In the genomic region with DNA sequence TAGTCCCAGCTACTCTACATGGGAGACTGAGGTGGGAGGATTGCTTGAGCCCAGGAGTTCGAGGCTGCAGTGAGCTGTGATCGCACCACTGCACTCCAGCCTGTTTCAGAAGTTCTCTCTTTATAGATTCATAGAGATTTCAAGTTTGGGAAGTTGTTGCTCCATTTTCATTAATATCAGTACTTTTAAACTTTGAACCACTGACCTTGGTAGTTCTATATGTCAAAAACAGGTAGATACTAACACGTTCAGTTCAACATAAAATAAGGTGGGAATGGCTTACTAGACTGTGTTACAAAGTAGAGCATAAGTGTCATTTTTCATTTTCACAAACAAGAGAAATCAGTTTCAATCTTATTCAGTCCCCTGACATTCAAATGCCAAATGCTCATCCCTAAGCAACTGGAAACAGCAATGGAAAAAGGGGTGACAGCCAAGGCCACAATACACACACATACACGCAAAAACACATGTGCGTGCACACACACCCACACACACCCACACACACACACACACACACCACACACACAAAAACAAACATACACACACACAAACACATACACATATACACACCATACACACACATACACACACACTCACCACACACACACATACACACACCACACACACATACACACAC, we compare ENCODE assay signal across 1 cellular context.
A peak's percentile ranks its signal among the peaks of the same experiment; 100 is the strongest.
TF ChIP-seq lines count a peak whose summit lies in the region.

No MANE protein-coding gene starts in this region.

TF ChIP-seq in GM12878, 131 proteins besides CTCF, POLR2A, EP300 and RAD21 (continued from another document and continues in another):
- TF ChIP-seq CUX1 (IDR thresholded peaks at IDR 0.05; ENCODE audit: insufficient replicate concordance, low read depth, low read length) = no peak
- TF ChIP-seq WRNIP1 (IDR thresholded peaks at IDR 0.05; ENCODE audit: borderline replicate concordance, low read depth, low read length) = no peak
- no peak for TF ChIP-seq SUPT20H (IDR thresholded peaks at IDR 0.05; ENCODE audit: borderline replicate concordance, control insufficient read depth, low read depth, low read length)
- peak; percentile 34 for TF ChIP-seq PBX3 (IDR thresholded peaks at IDR 0.05; ENCODE audit: insufficient replicate concordance, low read depth, low read length)
- TF ChIP-seq RELB (IDR thresholded peaks at IDR 0.05; ENCODE audit: low read depth) = peak; percentile 81
- no peak for TF ChIP-seq HDAC2 (IDR thresholded peaks at IDR 0.05)
- no peak for TF ChIP-seq BRCA1 (IDR thresholded peaks at IDR 0.05; ENCODE audit: low read depth, low read length)
- no peak for TF ChIP-seq SMAD5 (IDR thresholded peaks at IDR 0.05; ENCODE audit: low read depth)
- TF ChIP-seq POLR2AphosphoS2 (IDR thresholded peaks at IDR 0.05; ENCODE audit: low read depth, low read length) = no peak
- no peak for TF ChIP-seq MYC (IDR thresholded peaks at IDR 0.05; ENCODE audit: insufficient read depth, insufficient read length, insufficient replicate concordance, low read length, severe bottlenecking)
- no peak for TF ChIP-seq MYB (IDR thresholded peaks at IDR 0.05; ENCODE audit: borderline replicate concordance, low read depth, low read length)
- TF ChIP-seq EED (IDR thresholded peaks at IDR 0.05; ENCODE audit: low read depth) = peak; percentile 75
- TF ChIP-seq ZSCAN29 (IDR thresholded peaks at IDR 0.05) = no peak
- TF ChIP-seq TCF3 (IDR thresholded peaks at IDR 0.05; ENCODE audit: borderline replicate concordance, insufficient read depth, low read depth, low read length) = no peak
- TF ChIP-seq ASH2L (IDR thresholded peaks at IDR 0.05; ENCODE audit: borderline replicate concordance, low read depth) = no peak
- peak; percentile 48 for TF ChIP-seq MEF2B (IDR thresholded peaks at IDR 0.05; ENCODE audit: partially characterized antibody, poor library complexity, severe bottlenecking)
- TF ChIP-seq, protein P1, sequence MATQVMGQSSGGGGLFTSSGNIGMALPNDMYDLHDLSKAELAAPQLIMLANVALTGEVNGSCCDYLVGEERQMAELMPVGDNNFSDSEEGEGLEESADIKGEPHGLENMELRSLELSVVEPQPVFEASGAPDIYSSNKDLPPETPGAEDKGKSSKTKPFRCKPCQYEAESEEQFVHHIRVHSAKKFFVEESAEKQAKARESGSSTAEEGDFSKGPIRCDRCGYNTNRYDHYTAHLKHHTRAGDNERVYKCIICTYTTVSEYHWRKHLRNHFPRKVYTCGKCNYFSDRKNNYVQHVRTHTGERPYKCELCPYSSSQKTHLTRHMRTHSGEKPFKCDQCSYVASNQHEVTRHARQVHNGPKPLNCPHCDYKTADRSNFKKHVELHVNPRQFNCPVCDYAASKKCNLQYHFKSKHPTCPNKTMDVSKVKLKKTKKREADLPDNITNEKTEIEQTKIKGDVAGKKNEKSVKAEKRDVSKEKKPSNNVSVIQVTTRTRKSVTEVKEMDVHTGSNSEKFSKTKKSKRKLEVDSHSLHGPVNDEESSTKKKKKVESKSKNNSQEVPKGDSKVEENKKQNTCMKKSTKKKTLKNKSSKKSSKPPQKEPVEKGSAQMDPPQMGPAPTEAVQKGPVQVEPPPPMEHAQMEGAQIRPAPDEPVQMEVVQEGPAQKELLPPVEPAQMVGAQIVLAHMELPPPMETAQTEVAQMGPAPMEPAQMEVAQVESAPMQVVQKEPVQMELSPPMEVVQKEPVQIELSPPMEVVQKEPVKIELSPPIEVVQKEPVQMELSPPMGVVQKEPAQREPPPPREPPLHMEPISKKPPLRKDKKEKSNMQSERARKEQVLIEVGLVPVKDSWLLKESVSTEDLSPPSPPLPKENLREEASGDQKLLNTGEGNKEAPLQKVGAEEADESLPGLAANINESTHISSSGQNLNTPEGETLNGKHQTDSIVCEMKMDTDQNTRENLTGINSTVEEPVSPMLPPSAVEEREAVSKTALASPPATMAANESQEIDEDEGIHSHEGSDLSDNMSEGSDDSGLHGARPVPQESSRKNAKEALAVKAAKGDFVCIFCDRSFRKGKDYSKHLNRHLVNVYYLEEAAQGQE (IDR thresholded peaks at IDR 0.05; ENCODE audit: low read depth, low read length) = no peak
- TF ChIP-seq NFYA (IDR thresholded peaks at IDR 0.05; ENCODE audit: borderline replicate concordance, low read depth, low read length) = no peak
- TF ChIP-seq CHD4 (IDR thresholded peaks at IDR 0.05) = no peak
- TF ChIP-seq PAX8 (IDR thresholded peaks at IDR 0.05) = no peak
- peak in 1 of 2 experiments; percentile 48; a peak in 1 of 4 replicates for TF ChIP-seq BHLHE40 (IDR thresholded peaks at IDR 0.05; ENCODE audit: borderline replicate concordance in 1 of 2, low read depth in 2 of 2, low read length in 1 of 2)
- TF ChIP-seq, protein P2, sequence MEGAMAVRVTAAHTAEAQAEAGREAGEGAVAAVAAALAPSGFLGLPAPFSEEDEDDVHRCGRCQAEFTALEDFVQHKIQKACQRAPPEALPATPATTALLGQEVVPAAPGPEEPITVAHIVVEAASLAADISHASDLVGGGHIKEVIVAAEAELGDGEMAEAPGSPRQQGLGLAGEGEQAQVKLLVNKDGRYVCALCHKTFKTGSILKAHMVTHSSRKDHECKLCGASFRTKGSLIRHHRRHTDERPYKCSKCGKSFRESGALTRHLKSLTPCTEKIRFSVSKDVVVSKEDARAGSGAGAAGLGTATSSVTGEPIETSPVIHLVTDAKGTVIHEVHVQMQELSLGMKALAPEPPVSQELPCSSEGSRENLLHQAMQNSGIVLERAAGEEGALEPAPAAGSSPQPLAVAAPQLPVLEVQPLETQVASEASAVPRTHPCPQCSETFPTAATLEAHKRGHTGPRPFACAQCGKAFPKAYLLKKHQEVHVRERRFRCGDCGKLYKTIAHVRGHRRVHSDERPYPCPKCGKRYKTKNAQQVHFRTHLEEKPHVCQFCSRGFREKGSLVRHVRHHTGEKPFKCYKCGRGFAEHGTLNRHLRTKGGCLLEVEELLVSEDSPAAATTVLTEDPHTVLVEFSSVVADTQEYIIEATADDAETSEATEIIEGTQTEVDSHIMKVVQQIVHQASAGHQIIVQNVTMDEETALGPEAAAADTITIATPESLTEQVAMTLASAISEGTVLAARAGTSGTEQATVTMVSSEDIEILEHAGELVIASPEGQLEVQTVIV (IDR thresholded peaks at IDR 0.05; ENCODE audit: borderline replicate concordance, partially characterized antibody) = no peak
- TF ChIP-seq, protein P3, sequence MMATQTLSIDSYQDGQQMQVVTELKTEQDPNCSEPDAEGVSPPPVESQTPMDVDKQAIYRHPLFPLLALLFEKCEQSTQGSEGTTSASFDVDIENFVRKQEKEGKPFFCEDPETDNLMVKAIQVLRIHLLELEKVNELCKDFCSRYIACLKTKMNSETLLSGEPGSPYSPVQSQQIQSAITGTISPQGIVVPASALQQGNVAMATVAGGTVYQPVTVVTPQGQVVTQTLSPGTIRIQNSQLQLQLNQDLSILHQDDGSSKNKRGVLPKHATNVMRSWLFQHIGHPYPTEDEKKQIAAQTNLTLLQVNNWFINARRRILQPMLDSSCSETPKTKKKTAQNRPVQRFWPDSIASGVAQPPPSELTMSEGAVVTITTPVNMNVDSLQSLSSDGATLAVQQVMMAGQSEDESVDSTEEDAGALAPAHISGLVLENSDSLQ (IDR thresholded peaks at IDR 0.05) = peak; percentile 62; the same call in 1 of the 2 replicates
- TF ChIP-seq ELK1 (IDR thresholded peaks at IDR 0.05; ENCODE audit: low read depth, low read length) = no peak
- peak; percentile 58 for TF ChIP-seq BCL3 (IDR thresholded peaks at IDR 0.05; ENCODE audit: borderline replicate concordance, insufficient read depth, low read depth, low read length, poor library complexity, severe bottlenecking)
- peak; percentile 56; the same call in 1 of the 2 replicates for TF ChIP-seq BMI1 (IDR thresholded peaks at IDR 0.05; ENCODE audit: borderline replicate concordance)
- TF ChIP-seq ZNF687 (IDR thresholded peaks at IDR 0.05) = peak; percentile 67
